8 cellular contexts compared by ENCODE assay signal in genomic region chr1:33349081-33349759, GRCh38. TPM values are rescaled to one million over a fixed set of nuclear protein-coding genes. Genes with fewer than 3 reads are reported as not detected.
DNase-seq lines count a peak whose midpoint lies in the region; ATAC-seq and TF ChIP-seq lines count a peak whose summit lies in the region.

No MANE protein-coding gene starts in this region.

- no peak for TF ChIP-seq CTCF in WERI-Rb-1 (IDR thresholded peaks at IDR 0.05; ENCODE audit: low read depth, low read length)
- TF ChIP-seq CTCF in right lobe of liver (IDR thresholded peaks at IDR 0.05): no peak

- H3K27ac ChIP-seq in WERI-Rb-1 (peak overlapping the region; percentile 95), right lobe of liver (peak overlapping the region; percentile 97)

- intact Hi-C loops in right lobe of liver (cut with DNase I): no loop called here

- ATAC-seq in GM19463 (IDR thresholded peaks at IDR 0.05; ENCODE audit: unreplicated experiment) (peak; percentile 26), HG03565 (IDR thresholded peaks at IDR 0.05; ENCODE audit: unreplicated experiment) (peak; percentile 19), right lobe of liver (peak; percentile 1 to 35 (median 28))

- H3K27me3 ChIP-seq in WERI-Rb-1 (ENCODE audit: insufficient read depth, low read depth, severe bottlenecking) (no peaks in the 10 kb centered on the region), right lobe of liver (no peaks in the 10 kb centered on the region)

- peaks cover 0 to 42% (median 12%) of the 10 kb centered on the region in 4 donors for H3K4me1 ChIP-seq in right lobe of liver

- DNase-seq in COLO668 (lab: John Stamatoyannopoulos, UW; ENCODE audit: unreplicated experiment) (peak; percentile 83), WERI-Rb-1 (peak; percentile 36), right lobe of liver (peak; percentile 71 to 81 (median 76)), middle frontal gyrus (ENCODE audit: extremely low spot score, low spot score) (no peak)
- peak; percentile 33 for DNase-seq in central memory CD4-positive, alpha-beta T cell
- peak; percentile 4 to 35 (median 10) for DNase-seq in stimulated activated CD4-positive, alpha-beta T cell treated with anti-CD3 and anti-CD28 coated beads, TNF-alpha, amount 100 ng/mL, for 4 hours (ENCODE audit: low read depth in 3 of 3)

- H3K36me3 ChIP-seq in WERI-Rb-1 (peaks cover 61% of the 10 kb centered on the region), right lobe of liver (no peaks in the 10 kb centered on the region)

- peak overlapping the region; percentile 97 for H3K4me3 ChIP-seq in WERI-Rb-1 (ENCODE audit: low read depth, low read length)
- peak overlapping the region; percentile 85 to 90 (median 87) for H3K4me3 ChIP-seq in right lobe of liver

- H3K9me3 ChIP-seq in WERI-Rb-1 (ENCODE audit: severe bottlenecking) (peaks cover 2% of the 10 kb centered on the region), right lobe of liver (no peaks in the 10 kb centered on the region)

- 0% methylated on average over 15 of the region's 78 CpGs for WGBS in right lobe of liver (ENCODE audit: insufficient coverage, low coverage, low lambda C conversion rate, missing lambda C conversion rate)

- peak; percentile 15 for TF ChIP-seq POLR2A in right lobe of liver (IDR thresholded peaks at IDR 0.05)

RNA-seq across cellular contexts. Expression of gene A3GALT2, which starts 28.3 kb away (rescaled TPM):
- total RNA-seq in right lobe of liver: not detected
